ENCODE assay signal across 13 cellular contexts in the genomic region with DNA sequence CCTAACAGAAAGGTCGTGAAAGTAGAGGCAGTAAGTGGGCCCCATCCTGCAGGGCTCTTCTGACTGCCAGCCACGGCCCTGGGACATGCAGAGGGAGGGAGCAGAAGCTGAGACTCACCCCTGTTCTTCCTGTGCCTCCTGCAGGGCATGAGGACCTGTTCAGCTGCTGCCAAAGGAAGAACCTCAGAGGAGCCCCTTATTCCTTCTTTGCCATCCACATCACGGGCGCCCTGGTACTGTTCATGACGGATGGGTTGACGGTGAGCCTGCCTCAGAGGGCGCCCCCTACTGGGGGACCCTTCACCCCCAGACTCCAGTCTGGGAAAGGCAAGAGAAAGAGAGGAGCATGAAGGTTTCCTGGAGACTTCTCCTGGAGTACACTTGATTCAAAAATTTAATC. TPM values are rescaled to one million over a fixed set of nuclear protein-coding genes. Genes with fewer than 3 reads are reported as not detected.
A peak's percentile ranks its signal among the peaks of the same experiment; 100 is the strongest.
DNase-seq lines count a peak whose midpoint lies in the region; ATAC-seq, FAIRE-seq and TF ChIP-seq lines count a peak whose summit lies in the region.
"Had no signal": no experiment of that assay in that cellular context is flagged by ENCODE, and none has a peak within 500 bp of the region (broad histone marks: within the 10 kb centered on the region; RNA-seq: fewer than 3 reads in every experiment).

No MANE protein-coding gene starts in this region.

- H3K4me1 ChIP-seq in keratinocyte (ENCODE audit: control insufficient read depth, extremely low read depth, insufficient read depth, low read length), result peaks cover 7% of the 10 kb centered on the region

- H3K9ac ChIP-seq in keratinocyte (ENCODE audit: control insufficient read depth, extremely low read depth, insufficient read depth, low read length), result no peak overlapping the region

- H2AFZ ChIP-seq in keratinocyte (ENCODE audit: control insufficient read depth, low read length), result no peak overlapping the region

- ATAC-seq in GM21526 (IDR thresholded peaks at IDR 0.05; ENCODE audit: low FRiP score, unreplicated experiment), result no peak
- ATAC-seq in HG02885 (IDR thresholded peaks at IDR 0.05; ENCODE audit: poor library complexity, unreplicated experiment), result no peak

- DNase-seq in AG04450 (ENCODE audit: low read depth, low spot score) (no peak), GM12864 (ENCODE audit: low read depth) (no peak), keratinocyte (ENCODE audit: low read depth, low spot score) (no peak), NCI-H510A (lab: John Stamatoyannopoulos, UW) (no peak), kidney tubule cell (ENCODE audit: low spot score) (no peak)
- DNase-seq: DMS153, immature natural killer cell, NCI-H1694 treated with DMSO at 0.1 percent for 48 hours, thyroid gland had no signal

- H3K27ac ChIP-seq in AG04450 (ENCODE audit: low read depth, low read length) (no peak overlapping the region), VCaP (no peak overlapping the region), keratinocyte (ENCODE audit: control insufficient read depth, insufficient read depth, low read length) (no peak overlapping the region)
- H3K27ac ChIP-seq: thyroid gland had no signal

- dilution Hi-C loops in keratinocyte (cut with MboI; ENCODE audit: extremely low pct_ligation_motif_present, low sequenced_read_pairs), result no loop called here

- no peaks in the 10 kb centered on the region for H3K9me1 ChIP-seq in keratinocyte (ENCODE audit: control insufficient read depth, extremely low read depth, insufficient read depth, low read length)

- POLR2A ChIA-PET in AG04450 (lab: Yijun Ruan, JAX), result no interaction called here

- CTCF ChIA-PET in AG04450 (lab: Charles Lee), result interaction anchor here (1.4 kb wide), 1 partner anchor 14 kb away, joined by 4 read pairs; no protein-coding TSS in a partner anchor

- no peaks in the 10 kb centered on the region for H4K20me1 ChIP-seq in keratinocyte (ENCODE audit: control insufficient read depth, extremely low read depth, insufficient read depth, low read length)

- FAIRE-seq in keratinocyte (lab: Jason Lieb, UNC), result no peak
- FAIRE-seq: endometrium had no signal

- H3K79me2 ChIP-seq in keratinocyte (ENCODE audit: control insufficient read depth, insufficient read depth, low read length), result no peaks in the 10 kb centered on the region

- TF ChIP-seq CTCF in AG04450 (IDR thresholded peaks at IDR 0.05; ENCODE audit: low read depth, low read length) (peak; percentile 34), GM12864 (IDR thresholded peaks at IDR 0.05; ENCODE audit: low read depth, low read length, missing control alignments) (peak; percentile 49), VCaP (conservative IDR thresholded peaks at IDR 0.05) (peak; percentile 30), keratinocyte (optimal IDR thresholded peaks at IDR 0.05 in 1 of 3, IDR thresholded peaks at IDR 0.05 in 1 of 3, conservative IDR thresholded peaks at IDR 0.05 in 1 of 3; ENCODE audit: extremely low read depth in 1 of 3, insufficient read depth in 2 of 3, low read length in 3 of 3) (peak in 2 of 3 experiments; percentile 35 to 41)

- no peak overlapping the region for H3K4me3 ChIP-seq in AG04450 (ENCODE audit: low read depth, low read length)
- no peak overlapping the region for H3K4me3 ChIP-seq in GM12864 (ENCODE audit: low read depth, low read length)
- no peak overlapping the region for H3K4me3 ChIP-seq in keratinocyte (ENCODE audit: control insufficient read depth in 2 of 3, extremely low read depth in 1 of 3, insufficient read depth in 2 of 3, low read depth in 1 of 3, low read length in 3 of 3)
- H3K4me3 ChIP-seq: thyroid gland had no signal

- no peak overlapping the region for H3K4me2 ChIP-seq in keratinocyte (ENCODE audit: control insufficient read depth, extremely low read depth, insufficient read depth, low read depth, low read length)

- H3K9me3 ChIP-seq in AG04450 (ENCODE audit: control insufficient read depth, insufficient read depth, low read length) (no peaks in the 10 kb centered on the region; the same call in 1 of the 2 replicates), keratinocyte (ENCODE audit: control insufficient read depth, low read depth, low read length) (no peaks in the 10 kb centered on the region)
- H3K9me3 ChIP-seq: thyroid gland had no signal

- no peaks in the 10 kb centered on the region for H3K36me3 ChIP-seq in keratinocyte (ENCODE audit: control insufficient read depth in 2 of 2, extremely low read depth in 1 of 2, insufficient read depth in 2 of 2, low read length in 2 of 2)
- H3K36me3 ChIP-seq: thyroid gland had no signal

- H3K27me3 ChIP-seq in AG04450 (ENCODE audit: control insufficient read depth, insufficient read depth, low read length) (peaks cover 18% of the 10 kb centered on the region), keratinocyte (ENCODE audit: control insufficient read depth, extremely low read depth, insufficient read depth, low read length) (peaks cover 14% of the 10 kb centered on the region)
- H3K27me3 ChIP-seq: thyroid gland had no signal

RNA-seq across cellular contexts. Expression of gene ELK4, which starts 47.1 kb away (rescaled TPM):
- polyA plus RNA-seq in AG04450 (2011; rRNA removed) (8.3 and 8.6 TPM in 2 replicates), keratinocyte (4.5 to 8.6 TPM (median 7.3 TPM) in 3 replicates)
- polyA minus RNA-seq in AG04450 (2011; rRNA and poly(A)+ RNA removed), result 15.4 and 20.2 TPM in 2 replicates
- polyA plus RNA-seq in keratinocyte (2011; ENCODE audit: low read depth), result 15.3 TPM
- 3.4 and 6.3 TPM in 2 replicates for polyA plus RNA-seq in keratinocyte (2011; cell fraction: cytosol; rRNA removed)
- polyA plus RNA-seq in keratinocyte (2011; cell fraction: nucleus; rRNA removed), result 8.8 and 10.4 TPM in 2 replicates
- polyA plus RNA-seq in keratinocyte (2012; ENCODE audit: low replicate concordance), result 7.4 TPM in 2 replicates
- 8.8 to 17.5 TPM (median 12.0 TPM) in 3 replicates for polyA minus RNA-seq in keratinocyte
- polyA minus RNA-seq in keratinocyte (2011; cell fraction: cytosol; rRNA and poly(A)+ RNA removed), result 6.7 TPM
- 6.2 and 12.6 TPM in 2 replicates for polyA minus RNA-seq in keratinocyte (2011; cell fraction: nucleus; rRNA and poly(A)+ RNA removed)
